In genomic region chr4:168863719-168864632, GRCh38 we compare ENCODE assay signal across 26 cellular contexts.
DNase-seq lines count a peak whose midpoint lies in the region; ATAC-seq and TF ChIP-seq lines count a peak whose summit lies in the region.
"Had no signal": no experiment of that assay in that cellular context is flagged by ENCODE, and none has a peak within 500 bp of the region (broad histone marks: within the 10 kb centered on the region; RNA-seq: fewer than 3 reads in every experiment).

No MANE protein-coding gene starts in this region.

- H4K8ac ChIP-seq in mesendoderm (ENCODE audit: low read depth, low read length), result no peak overlapping the region

- no peak overlapping the region for H3K4me2 ChIP-seq in mesendoderm (ENCODE audit: low read length)
- H3K4me2 ChIP-seq: BLaER1, hepatocyte, SK-N-SH had no signal

- no peak for DNase-seq in activated T-cell treated with anti-CD3 and anti-CD28 coated beads, Interleukin-2, amount 50 U/mL, for 24 hours
- DNase-seq in activated T-cell treated with anti-CD3 and anti-CD28 coated beads, Interleukin-2, amount 50 U/mL, for 1 hour, result no peak
- DNase-seq in ascending aorta (ENCODE audit: low spot score in 2 of 2), result no peak
- DNase-seq in mesendoderm, result peak; percentile 46
- no peak for DNase-seq in transverse colon
- no peak for DNase-seq in activated CD8-positive, alpha-beta T cell treated with anti-CD3 and anti-CD28 coated beads, Interleukin-2, amount 10 ng/mL, durations not matched to agents 7 days and 5 days
- DNase-seq in NCI-H446 treated with DMSO at 0.1 percent for 48 hours (lab: John Stamatoyannopoulos, UW), result no peak
- DNase-seq in NCI-H510A treated with DMSO at 0.1 percent for 48 hours (lab: John Stamatoyannopoulos, UW), result no peak
- DNase-seq: activated CD8-positive, alpha-beta T cell treated with anti-CD3 and anti-CD28 coated beads for 36 hours; activated naive CD8-positive, alpha-beta T cell treated with anti-CD3 and anti-CD28 coated beads for 36 hours; COR-L47; DMS79 treated with DMSO at 0.1 percent for 48 hours; immature natural killer cell; MM.1S; NCI-H1436 treated with DMSO at 0.1 percent for 48 hours; NCI-H526 treated with DMSO at 0.1 percent for 48 hours; psoas muscle; SK-N-SH; stimulated activated CD4-positive, alpha-beta T cell treated with anti-CD3 and anti-CD28 coated beads, Interleukin-2, amount 100 ng/mL, for 24 hours; stimulated activated naive CD4-positive, alpha-beta T cell; tibial artery had no signal

- WGBS in mesendoderm (ENCODE audit: extremely low coverage, insufficient coverage, low lambda C conversion rate), result 100% methylated on average over 1 of the region's 10 CpGs
- 56 to 71% methylated on average over 6 to 10 of the region's 10 CpGs for WGBS in transverse colon (ENCODE audit: low coverage in 1 of 2), 2 donors

- no peaks in the 10 kb centered on the region for H3K36me3 Mint-ChIP-seq in activated T-cell treated with anti-CD3 and anti-CD28 coated beads, Interleukin-2, amount 50 U/mL, for 24 hours (ENCODE audit: low read depth)
- no peaks in the 10 kb centered on the region for H3K36me3 Mint-ChIP-seq in activated CD8-positive, alpha-beta T cell treated with anti-CD3 and anti-CD28 coated beads, Interleukin-2, amount 10 ng/mL, durations not matched to agents 7 days and 5 days (ENCODE audit: low read depth)
- H3K36me3 Mint-ChIP-seq: activated naive CD8-positive, alpha-beta T cell treated with anti-CD3 and anti-CD28 coated beads for 36 hours had no signal

- peaks cover 10% of the 10 kb centered on the region for H3K27me3 Mint-ChIP-seq in activated T-cell treated with anti-CD3 and anti-CD28 coated beads, Interleukin-2, amount 50 U/mL, for 24 hours
- H3K27me3 Mint-ChIP-seq in activated CD8-positive, alpha-beta T cell treated with anti-CD3 and anti-CD28 coated beads, Interleukin-2, amount 10 ng/mL, durations not matched to agents 7 days and 5 days (ENCODE audit: low read depth), result peaks cover 2% of the 10 kb centered on the region
- H3K27me3 Mint-ChIP-seq: activated CD8-positive, alpha-beta T cell treated with anti-CD3 and anti-CD28 coated beads for 36 hours; activated naive CD8-positive, alpha-beta T cell treated with anti-CD3 and anti-CD28 coated beads for 36 hours; brain had no signal

- no peak for TF ChIP-seq POLR2A in transverse colon (IDR thresholded peaks at IDR 0.05)

- H3K4ac ChIP-seq in mesendoderm (ENCODE audit: low read depth, low read length), result no peak overlapping the region

- TF ChIP-seq CTCF in ascending aorta (IDR thresholded peaks at IDR 0.05), result no peak
- TF ChIP-seq CTCF in transverse colon (IDR thresholded peaks at IDR 0.05), result no peak

- peaks cover 23% of the 10 kb centered on the region for H3K4me1 Mint-ChIP-seq in activated T-cell treated with anti-CD3 and anti-CD28 coated beads, Interleukin-2, amount 50 U/mL, for 24 hours (ENCODE audit: low read depth)
- H3K4me1 Mint-ChIP-seq in activated CD8-positive, alpha-beta T cell treated with anti-CD3 and anti-CD28 coated beads, Interleukin-2, amount 10 ng/mL, durations not matched to agents 7 days and 5 days (ENCODE audit: low read depth), result no peaks in the 10 kb centered on the region
- H3K4me1 Mint-ChIP-seq: activated naive CD8-positive, alpha-beta T cell treated with anti-CD3 and anti-CD28 coated beads for 36 hours; immature natural killer cell had no signal

- H3K9me3 ChIP-seq in ascending aorta (no peaks in the 10 kb centered on the region), transverse colon (no peaks in the 10 kb centered on the region)
- H3K9me3 ChIP-seq: BLaER1, psoas muscle, SK-N-SH, tibial artery had no signal

- TF ChIP-seq EP300 in transverse colon (IDR thresholded peaks at IDR 0.05; ENCODE audit: low read depth), result no peak

- H3K36me3 ChIP-seq in ascending aorta, result peaks cover 0 to 18% of the 10 kb centered on the region in 2 donors
- no peaks in the 10 kb centered on the region for H3K36me3 ChIP-seq in mesendoderm (ENCODE audit: control insufficient read depth, insufficient read depth, low read length)
- H3K36me3 ChIP-seq in transverse colon, result no peaks in the 10 kb centered on the region
- H3K36me3 ChIP-seq: BLaER1 had no signal

- H3K23ac ChIP-seq in mesendoderm (ENCODE audit: low read length), result no peak overlapping the region

- no peak overlapping the region for H2AK5ac ChIP-seq in mesendoderm (ENCODE audit: low read length)

- H3K9ac ChIP-seq in mesendoderm (ENCODE audit: low read length), result no peak overlapping the region
- H3K9ac ChIP-seq: BLaER1, SK-N-SH had no signal

- ATAC-seq in activated CD8-positive, alpha-beta T cell treated with anti-CD3 and anti-CD28 coated beads, Interleukin-2, amount 10 ng/mL, durations not matched to agents 7 days and 5 days, result no peak
- ATAC-seq: activated CD8-positive, alpha-beta T cell treated with anti-CD3 and anti-CD28 coated beads for 36 hours; GM12878 had no signal

- no peak overlapping the region for H3K4me3 Mint-ChIP-seq in activated T-cell treated with anti-CD3 and anti-CD28 coated beads, Interleukin-2, amount 50 U/mL, for 24 hours
- H3K4me3 Mint-ChIP-seq in activated CD8-positive, alpha-beta T cell treated with anti-CD3 and anti-CD28 coated beads, Interleukin-2, amount 10 ng/mL, durations not matched to agents 7 days and 5 days, result no peak overlapping the region
- H3K4me3 Mint-ChIP-seq: activated CD8-positive, alpha-beta T cell treated with anti-CD3 and anti-CD28 coated beads for 36 hours; activated naive CD8-positive, alpha-beta T cell treated with anti-CD3 and anti-CD28 coated beads for 36 hours; brain; immature natural killer cell had no signal

- POLR2A ChIA-PET in activated CD8-positive, alpha-beta T cell treated with anti-CD3 and anti-CD28 coated beads, Interleukin-2, amount 10 ng/mL, durations not matched to agents 7 days and 5 days (lab: Charles Lee), result no interaction called here

- H3K4me3 ChIP-seq in ascending aorta (no peak overlapping the region), mesendoderm (ENCODE audit: low read length) (no peak overlapping the region), transverse colon (no peak overlapping the region)
- H3K4me3 ChIP-seq: BLaER1, GM12878, hepatocyte, psoas muscle, tibial artery had no signal

- H3K56ac ChIP-seq in mesendoderm (ENCODE audit: low read length), result no peak overlapping the region

- no peak overlapping the region for H3K18ac ChIP-seq in mesendoderm (ENCODE audit: low read length)

- CTCF ChIA-PET in activated CD8-positive, alpha-beta T cell treated with anti-CD3 and anti-CD28 coated beads, Interleukin-2, amount 10 ng/mL, durations not matched to agents 7 days and 5 days (lab: Charles Lee), result interaction anchor here (0.9 to 1.1 kb wide), 2 partner anchors 10 to 12 kb away, joined by 3 read pairs; no protein-coding TSS in a partner anchor

- H3K27ac Mint-ChIP-seq in activated T-cell treated with anti-CD3 and anti-CD28 coated beads, Interleukin-2, amount 50 U/mL, for 24 hours, result peak overlapping the region; percentile 82
- H3K27ac Mint-ChIP-seq in activated CD8-positive, alpha-beta T cell treated with anti-CD3 and anti-CD28 coated beads, Interleukin-2, amount 10 ng/mL, durations not matched to agents 7 days and 5 days, result no peak overlapping the region
- H3K27ac Mint-ChIP-seq: activated CD8-positive, alpha-beta T cell treated with anti-CD3 and anti-CD28 coated beads for 36 hours; activated naive CD8-positive, alpha-beta T cell treated with anti-CD3 and anti-CD28 coated beads for 36 hours had no signal

- no peak overlapping the region for H2BK120ac ChIP-seq in mesendoderm (ENCODE audit: low read depth, low read length)

- no peak overlapping the region for H2BK15ac ChIP-seq in mesendoderm (replicated peaks; ENCODE audit: low read depth)

- H3K27me3 ChIP-seq in ascending aorta (no peaks in the 10 kb centered on the region), mesendoderm (ENCODE audit: insufficient read depth, low read length, poor library complexity) (no peaks in the 10 kb centered on the region), transverse colon (no peaks in the 10 kb centered on the region)
- H3K27me3 ChIP-seq: BLaER1, hepatocyte, tibial artery had no signal

- intact Hi-C loops in ascending aorta (cut with DNase I), result no loop called here
- intact Hi-C loops in transverse colon (cut with DNase I; ENCODE audit: low total_unique reads), result no loop called here

- in situ Hi-C loops in transverse colon (cut with MboI; ENCODE audit: low pct_ligation_motif_present in 1 of 4, low pct_unique_long_range_greater_than_20kb in 1 of 4, low sequenced_read_pairs in 3 of 4), result no loop called here

- H3K27ac ChIP-seq in ascending aorta (peak overlapping the region; percentile 48 to 91), mesendoderm (ENCODE audit: low read depth, low read length) (no peak overlapping the region), transverse colon (peak overlapping the region; percentile 19 to 53 (median 39))
- H3K27ac ChIP-seq: BLaER1, hepatocyte, RWPE1 had no signal

- no peaks in the 10 kb centered on the region for H3K79me2 ChIP-seq in mesendoderm (ENCODE audit: control insufficient read depth, insufficient read depth, low read length)

- no peak overlapping the region for H2BK5ac ChIP-seq in mesendoderm (ENCODE audit: low read length)

- H3K4me1 ChIP-seq in ascending aorta, result peaks cover 4 to 77% of the 10 kb centered on the region in 2 donors
- no peaks in the 10 kb centered on the region for H3K4me1 ChIP-seq in mesendoderm (ENCODE audit: control insufficient read depth, low read depth, low read length)
- H3K4me1 ChIP-seq in transverse colon, result peaks cover 0 to 33% (median 24%) of the 10 kb centered on the region in 4 donors
- H3K4me1 ChIP-seq: BLaER1 had no signal

- H3K9me3 Mint-ChIP-seq in activated T-cell treated with anti-CD3 and anti-CD28 coated beads, Interleukin-2, amount 50 U/mL, for 24 hours, result no peaks in the 10 kb centered on the region
- no peaks in the 10 kb centered on the region for H3K9me3 Mint-ChIP-seq in activated CD8-positive, alpha-beta T cell treated with anti-CD3 and anti-CD28 coated beads, Interleukin-2, amount 10 ng/mL, durations not matched to agents 7 days and 5 days (ENCODE audit: insufficient read depth)
- H3K9me3 Mint-ChIP-seq: activated CD8-positive, alpha-beta T cell treated with anti-CD3 and anti-CD28 coated beads for 36 hours; activated naive CD8-positive, alpha-beta T cell treated with anti-CD3 and anti-CD28 coated beads for 36 hours; immature natural killer cell had no signal

- no peaks in the 10 kb centered on the region for H3K79me1 ChIP-seq in mesendoderm (ENCODE audit: low read length)

- H4K5ac ChIP-seq in mesendoderm (ENCODE audit: low read length), result no peak overlapping the region
